In genomic region chr12:110565919-110566871, GRCh38 we compare ENCODE assay signal across 9 cellular contexts. TPM values are rescaled to one million over a fixed set of nuclear protein-coding genes. Genes with fewer than 3 reads are reported as not detected.
DNase-seq lines count a peak whose midpoint lies in the region; ATAC-seq and TF ChIP-seq lines count a peak whose summit lies in the region.
"Had no signal": no experiment of that assay in that cellular context is flagged by ENCODE, and none has a peak within 500 bp of the region (broad histone marks: within the 10 kb centered on the region; RNA-seq: fewer than 3 reads in every experiment).

No MANE protein-coding gene starts in this region.

- ATAC-seq in RWPE2 (ENCODE audit: low read depth), result peak; percentile 96
- peak; percentile 44 for ATAC-seq in left ventricle myocardium superior
- no peak for ATAC-seq in stimulated activated memory B cell treated with anti-CD40 and anti-IgM and Interleukin-4, amounts not matched to agents 10 μg/mL and 1 μg/mL and 100 μg/mL, for 72 hours
- no peak for ATAC-seq in GM19395 (IDR thresholded peaks at IDR 0.05; ENCODE audit: unreplicated experiment)
- no peak for ATAC-seq in GM21786 (IDR thresholded peaks at IDR 0.05; ENCODE audit: unreplicated experiment)

- no peak overlapping the region for H3K4me3 ChIP-seq in RWPE2 (ENCODE audit: severe bottlenecking)
- H3K4me3 ChIP-seq: BLaER1 had no signal

- intact Hi-C loops in activated CD4-positive, alpha-beta T cell treated with anti-CD3 and anti-CD28 coated beads, Interleukin-2, amount 10 ng/mL, durations not matched to agents 24 days and 14 days (cut with micrococcal nuclease), result no loop called here
- intact Hi-C loops in left ventricle myocardium superior (cut with micrococcal nuclease), result no loop called here

- no peak for DNase-seq in activated CD4-positive, alpha-beta T cell treated with anti-CD3 and anti-CD28 coated beads, Interleukin-2, amount 10 ng/mL, durations not matched to agents 24 days and 14 days
- DNase-seq in activated CD4-positive, alpha-beta T cell treated with anti-CD3 and anti-CD28 coated beads for 1 hour, result no peak
- no peak for DNase-seq in RWPE2 (ENCODE audit: low spot score)
- no peak for DNase-seq in left ventricle myocardium superior
- DNase-seq in SHP77 (lab: John Stamatoyannopoulos, UW), result no peak

- H3K4me1 ChIP-seq in RWPE2 (ENCODE audit: insufficient read depth, poor library complexity, severe bottlenecking), result peaks cover 61% of the 10 kb centered on the region

- peaks cover 5% of the 10 kb centered on the region for H3K36me3 ChIP-seq in RWPE2 (ENCODE audit: low read depth)

- H3K27ac Mint-ChIP-seq in activated CD4-positive, alpha-beta T cell treated with anti-CD3 and anti-CD28 coated beads, Interleukin-2, amount 10 ng/mL, durations not matched to agents 24 days and 14 days, result peak overlapping the region; percentile 8
- H3K27ac Mint-ChIP-seq in stimulated activated memory B cell treated with anti-CD40 and anti-IgM and Interleukin-4, amounts not matched to agents 10 μg/mL and 1 μg/mL and 100 μg/mL, for 72 hours, result peak overlapping the region; percentile 96

- H3K27me3 Mint-ChIP-seq in activated CD4-positive, alpha-beta T cell treated with anti-CD3 and anti-CD28 coated beads, Interleukin-2, amount 10 ng/mL, durations not matched to agents 24 days and 14 days, result no peaks in the 10 kb centered on the region
- H3K27me3 Mint-ChIP-seq in stimulated activated memory B cell treated with anti-CD40 and anti-IgM and Interleukin-4, amounts not matched to agents 10 μg/mL and 1 μg/mL and 100 μg/mL, for 72 hours, result no peaks in the 10 kb centered on the region

- H3K9me3 Mint-ChIP-seq in activated CD4-positive, alpha-beta T cell treated with anti-CD3 and anti-CD28 coated beads, Interleukin-2, amount 10 ng/mL, durations not matched to agents 24 days and 14 days, result peaks cover 3% of the 10 kb centered on the region
- H3K9me3 Mint-ChIP-seq in stimulated activated memory B cell treated with anti-CD40 and anti-IgM and Interleukin-4, amounts not matched to agents 10 μg/mL and 1 μg/mL and 100 μg/mL, for 72 hours, result peaks cover 14% of the 10 kb centered on the region

- no peak overlapping the region for H3K4me3 Mint-ChIP-seq in activated CD4-positive, alpha-beta T cell treated with anti-CD3 and anti-CD28 coated beads, Interleukin-2, amount 10 ng/mL, durations not matched to agents 24 days and 14 days
- H3K4me3 Mint-ChIP-seq in stimulated activated memory B cell treated with anti-CD40 and anti-IgM and Interleukin-4, amounts not matched to agents 10 μg/mL and 1 μg/mL and 100 μg/mL, for 72 hours, result no peak overlapping the region

- H3K27ac ChIP-seq in RWPE2 (ENCODE audit: poor library complexity, severe bottlenecking), result peak overlapping the region; percentile 94
- H3K27ac ChIP-seq: BLaER1 had no signal

- no peaks in the 10 kb centered on the region for H3K27me3 ChIP-seq in RWPE2 (ENCODE audit: insufficient read depth, poor library complexity, severe bottlenecking)
- H3K27me3 ChIP-seq: BLaER1 had no signal

- TF ChIP-seq CTCF in RWPE2 (IDR thresholded peaks at IDR 0.05; ENCODE audit: poor library complexity, severe bottlenecking), result no peak

- peaks cover 33% of the 10 kb centered on the region for H3K36me3 Mint-ChIP-seq in activated CD4-positive, alpha-beta T cell treated with anti-CD3 and anti-CD28 coated beads, Interleukin-2, amount 10 ng/mL, durations not matched to agents 24 days and 14 days (ENCODE audit: low read depth)
- H3K36me3 Mint-ChIP-seq in stimulated activated memory B cell treated with anti-CD40 and anti-IgM and Interleukin-4, amounts not matched to agents 10 μg/mL and 1 μg/mL and 100 μg/mL, for 72 hours, result peaks cover 30% of the 10 kb centered on the region

- H3K9me3 ChIP-seq in RWPE2 (ENCODE audit: severe bottlenecking), result no peaks in the 10 kb centered on the region

- H3K4me1 Mint-ChIP-seq in activated CD4-positive, alpha-beta T cell treated with anti-CD3 and anti-CD28 coated beads, Interleukin-2, amount 10 ng/mL, durations not matched to agents 24 days and 14 days, result peaks cover 52% of the 10 kb centered on the region
- H3K4me1 Mint-ChIP-seq in stimulated activated memory B cell treated with anti-CD40 and anti-IgM and Interleukin-4, amounts not matched to agents 10 μg/mL and 1 μg/mL and 100 μg/mL, for 72 hours, result peaks cover 71% of the 10 kb centered on the region

RNA-seq across cellular contexts. Expression of gene PPTC7, which starts 16.9 kb away (rescaled TPM):
- 57.9 and 58.4 TPM in 2 replicates for total RNA-seq in activated CD4-positive, alpha-beta T cell treated with anti-CD3 and anti-CD28 coated beads, Interleukin-2, amount 10 ng/mL, durations not matched to agents 24 days and 14 days
- total RNA-seq in left ventricle myocardium superior, result 124 TPM

RNA-seq across cellular contexts. Expression of gene TCTN1, which starts 47.7 kb away (rescaled TPM):
- total RNA-seq in activated CD4-positive, alpha-beta T cell treated with anti-CD3 and anti-CD28 coated beads, Interleukin-2, amount 10 ng/mL, durations not matched to agents 24 days and 14 days, result 11.7 and 15.4 TPM in 2 replicates
- total RNA-seq in left ventricle myocardium superior, result 25.5 TPM

Comparison
In these comparisons a context has a peak if more than half of its experiments do, and no peak if none do; other contexts are left out.
1. ATAC-seq: peak in RWPE2 (single experiment) and left ventricle myocardium superior (single experiment); none in stimulated activated memory B cell treated with anti-CD40 and anti-IgM and Interleukin-4, amounts not matched to agents 10 μg/mL and 1 μg/mL and 100 μg/mL, for 72 hours (single experiment), GM19395 (single experiment) and GM21786 (single experiment).